Comparison of ENCODE assay signal across 8 cellular contexts in the genomic region with DNA sequence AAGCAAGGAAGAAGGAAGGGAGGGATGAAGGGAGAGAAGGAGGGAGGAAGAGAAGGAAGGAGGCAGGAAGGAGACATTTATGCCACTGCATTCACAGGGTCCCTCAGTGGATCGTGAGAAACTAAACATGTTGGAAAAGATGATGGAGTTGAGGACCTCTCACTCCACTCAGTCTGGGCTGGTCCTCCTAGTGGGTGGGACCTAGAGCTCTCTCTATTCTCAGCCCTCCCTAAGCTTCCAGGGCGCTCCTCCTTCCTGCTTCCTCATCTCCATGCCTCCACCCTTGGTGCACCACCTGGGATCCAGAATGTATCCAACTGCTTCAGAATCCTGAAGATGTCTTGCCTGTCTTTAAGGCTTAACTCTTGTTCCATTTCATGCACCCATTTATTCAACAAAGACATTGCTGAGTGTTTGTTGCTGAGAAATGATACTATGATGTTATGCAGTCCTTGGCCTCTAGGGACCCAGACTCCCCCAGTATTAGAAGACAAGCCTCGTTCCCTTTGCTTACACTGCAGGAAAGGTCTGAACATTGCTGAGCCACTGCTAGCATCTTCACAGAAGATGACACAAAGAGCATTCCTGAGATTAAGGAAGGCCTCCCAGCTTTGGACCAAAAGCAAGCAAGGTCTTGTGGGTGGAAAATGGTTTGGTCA.
A peak's percentile ranks its signal among the peaks of the same experiment; 100 is the strongest.
DNase-seq lines count a peak whose midpoint lies in the region; ATAC-seq and TF ChIP-seq lines count a peak whose summit lies in the region.

No MANE protein-coding gene starts in this region.

- H3K36me3 ChIP-seq in gastrocnemius medialis (no peaks in the 10 kb centered on the region), suprapubic skin (no peaks in the 10 kb centered on the region)

- TF ChIP-seq EP300 in suprapubic skin (IDR thresholded peaks at IDR 0.05), result no peak

- H3K4me3 ChIP-seq in AG09309 (ENCODE audit: control insufficient read depth, low read depth, low read length) (no peak overlapping the region), cardiac fibroblast (replicated peaks in 1 of 2; ENCODE audit: low read depth in 2 of 2, low read length in 2 of 2) (no peak overlapping the region), gastrocnemius medialis (no peak overlapping the region), suprapubic skin (no peak overlapping the region)

- DNase-seq in AG09309 (ENCODE audit: low read depth), result no peak
- no peak for DNase-seq in cardiac fibroblast (ENCODE audit: low read depth in 2 of 2)
- DNase-seq in gastrocnemius medialis, result no peak
- DNase-seq in suprapubic skin (ENCODE audit: low spot score in 2 of 2), result no peak
- DNase-seq in NCI-H446 treated with DMSO at 0.1 percent for 48 hours (lab: John Stamatoyannopoulos, UW), result no peak
- DNase-seq in NCI-H2107 (lab: John Stamatoyannopoulos, UW), result no peak

- H3K27me3 ChIP-seq in gastrocnemius medialis (peaks cover 0 to 7% (median under 1%) of the 10 kb centered on the region in 3 donors), suprapubic skin (peaks cover 2% of the 10 kb centered on the region)

- in situ Hi-C loops in gastrocnemius medialis (cut with MboI; ENCODE audit: low sequenced_read_pairs in 4 of 4), result loop anchor here in 1 of 4 donors (25.0 kb wide), 2 partner anchors 576 to 1649 kb away; no protein-coding TSS in a partner anchor

- no peak for TF ChIP-seq POLR2A in gastrocnemius medialis (IDR thresholded peaks at IDR 0.05)
- TF ChIP-seq POLR2A in suprapubic skin (IDR thresholded peaks at IDR 0.05), result no peak

- H3K27ac ChIP-seq in gastrocnemius medialis (no peak overlapping the region), suprapubic skin (no peak overlapping the region)

- H3K4me1 ChIP-seq in gastrocnemius medialis (no peaks in the 10 kb centered on the region), suprapubic skin (peaks cover 5% of the 10 kb centered on the region)

- intact Hi-C loops in gastrocnemius medialis (cut with DNase I; ENCODE audit: low total_unique reads), result no loop called here

- TF ChIP-seq CTCF in AG09309 (IDR thresholded peaks at IDR 0.05; ENCODE audit: control insufficient read depth, insufficient read depth, low read depth, low read length, missing control alignments), result peak; percentile 23
- TF ChIP-seq CTCF in cardiac fibroblast (IDR thresholded peaks at IDR 0.05; ENCODE audit: low read depth, low read length), result peak; percentile 16
- TF ChIP-seq CTCF in gastrocnemius medialis (IDR thresholded peaks at IDR 0.05 in 4 of 5, conservative IDR thresholded peaks at IDR 0.05 in 1 of 5), result no peak
- no peak for TF ChIP-seq CTCF in suprapubic skin (IDR thresholded peaks at IDR 0.05)

- 78% methylated on average over 3 of the region's 3 CpGs for WGBS in suprapubic skin

- H3K9me3 ChIP-seq in gastrocnemius medialis, result no peaks in the 10 kb centered on the region
- no peaks in the 10 kb centered on the region for H3K9me3 ChIP-seq in suprapubic skin

- ATAC-seq in GM19035 (IDR thresholded peaks at IDR 0.05; ENCODE audit: unreplicated experiment) (peak; percentile 74), HG03378 (IDR thresholded peaks at IDR 0.05; ENCODE audit: unreplicated experiment) (peak; percentile 83), gastrocnemius medialis (no peak)

Comparison
In these comparisons a context has a peak if more than half of its experiments do, and no peak if none do; other contexts are left out.
1. CTCF ChIP-seq: peak in AG09309 (single experiment) and cardiac fibroblast (single experiment); none in gastrocnemius medialis (0 of 5) and suprapubic skin (0 of 2).
2. ATAC-seq: peak in GM19035 (single experiment) and HG03378 (single experiment); none in gastrocnemius medialis (0 of 2).